In the genomic region with DNA sequence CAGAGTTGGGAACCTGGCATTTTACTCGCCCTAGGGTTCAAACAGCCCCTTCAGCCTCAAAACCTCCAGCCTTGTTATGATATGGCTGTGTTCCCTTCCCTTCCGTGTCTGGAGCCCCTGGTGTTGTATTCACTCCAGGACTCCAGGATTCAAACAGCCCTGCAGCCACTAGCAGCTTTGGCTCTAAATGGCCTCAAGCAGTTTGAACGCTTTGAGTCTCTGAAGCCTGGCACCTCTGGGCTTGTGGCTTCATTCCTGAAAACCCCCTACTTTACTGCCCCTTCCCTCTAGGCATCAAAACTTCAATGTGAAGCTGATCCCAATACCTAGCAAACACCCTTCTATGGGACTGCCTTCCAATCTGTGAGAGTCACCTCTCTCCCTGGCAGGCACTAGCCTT, we compare ENCODE assay signal across 23 cellular contexts.
"Had no signal": no experiment of that assay in that cellular context is flagged by ENCODE, and none has a peak within 500 bp of the region (broad histone marks: within the 10 kb centered on the region; RNA-seq: fewer than 3 reads in every experiment).

No MANE protein-coding gene starts in this region.

- H3K4me3 ChIP-seq: MG63, SJSA1, SK-N-MC had no signal

- H3K36me3 ChIP-seq: MG63, SJSA1 had no signal

- H3K27me3 ChIP-seq: MG63, SJSA1 had no signal

- H3K4me1 ChIP-seq: SJSA1 had no signal

- DNase-seq: IMR-90, Karpas-422, KG1, MG63, NCI-H1092, NCI-H1105 treated with DMSO at 0.1 percent for 48 hours, NCI-H1417 treated with DMSO at 0.1 percent for 48 hours, NCI-H146, NCI-H1694 treated with DMSO at 0.1 percent for 48 hours, NCI-H2029, NCI-H2081 treated with DMSO at 0.1 percent for 48 hours, NCI-H2171, NCI-H226, NCI-H446, NCI-H510A, NCI-H524 treated with DMSO at 0.1 percent for 48 hours, NCI-H69, NCI-H774, Right ventricle myocardium superior, RPMI8226, SIG-M5 had no signal

- H3K9me3 ChIP-seq: MG63, SJSA1 had no signal

- H3K27ac ChIP-seq: SJSA1, SK-N-MC had no signal
